ENCODE assay signal across 20 cellular contexts in genomic region chr4:38686682-38687081, GRCh38. TPM values are rescaled to one million over a fixed set of nuclear protein-coding genes. Genes with fewer than 3 reads are reported as not detected.
DNase-seq lines count a peak whose midpoint lies in the region; TF ChIP-seq lines count a peak whose summit lies in the region.
"Had no signal": no experiment of that assay in that cellular context is flagged by ENCODE, and none has a peak within 500 bp of the region (broad histone marks: within the 10 kb centered on the region; RNA-seq: fewer than 3 reads in every experiment).

No MANE protein-coding gene starts in this region.

- peak; percentile 23 for DNase-seq in AG10803 (ENCODE audit: low read depth)
- DNase-seq in PC-9, result no peak
- peak; percentile 75 for DNase-seq in osteoblast (ENCODE audit: insufficient read length, low spot score, missing footprints)
- DNase-seq in stimulated activated CD4-positive, alpha-beta T cell treated with anti-CD3 and anti-CD28 coated beads, Interleukin-4, amount 100 ng/mL, for 4 hours, result no peak
- DNase-seq in NCI-H748 (lab: John Stamatoyannopoulos, UW; ENCODE audit: unreplicated experiment), result no peak
- DNase-seq in OCI-LY7 (ENCODE audit: low spot score), result no peak
- no peak for DNase-seq in NCI-H2196 (lab: John Stamatoyannopoulos, UW; ENCODE audit: unreplicated experiment)
- DNase-seq: activated CD4-positive, alpha-beta T cell treated with anti-CD3 and anti-CD28 coated beads, Interleukin-2, amount 50 U/mL, for 4 hours; adrenal gland; foreskin melanocyte; hippocampal formation; naive thymus-derived CD4-positive, alpha-beta T cell; NCI-H1417 treated with DMSO at 0.1 percent for 48 hours; NCI-H446 treated with DMSO at 0.1 percent for 48 hours; NK-92 treated with Interleukin-12 subunit alpha and Interleukin-12 subunit beta, amount 100 ng/mL, for 24 hours; ovary had no signal

- H2AFZ ChIP-seq in PC-9, result no peak overlapping the region
- H2AFZ ChIP-seq in osteoblast (ENCODE audit: low read length), result no peak overlapping the region
- no peak overlapping the region for H2AFZ ChIP-seq in OCI-LY7 (ENCODE audit: low read length)

- H3F3A ChIP-seq in PC-9 (ENCODE audit: insufficient read depth, low read depth), result peaks cover 38% of the 10 kb centered on the region

- CTCF ChIA-PET in PC-9 (lab: Charles Lee) (no interaction called here), OCI-LY7 (lab: Charles Lee; ENCODE audit: unreplicated experiment) (no interaction called here)

- BruUV-seq in PC-9 (replicated peaks; lab: Mats Ljungman, UMichigan) (no TSS peak), OCI-LY7 (replicated peaks; lab: Mats Ljungman, UMichigan) (no TSS peak)

- TF ChIP-seq CTCF in AG10803 (conservative IDR thresholded peaks at IDR 0.05; ENCODE audit: low read length) (no peak), PC-9 (conservative IDR thresholded peaks at IDR 0.05) (no peak), osteoblast (IDR thresholded peaks at IDR 0.05; ENCODE audit: extremely low read depth, low read depth, low read length) (no peak), OCI-LY7 (conservative IDR thresholded peaks at IDR 0.05; ENCODE audit: low read length) (no peak)

- 56 to 64% methylated on average over 3 of the region's 3 CpGs for WGBS in esophagus, 2 donors

- H3K4me3 ChIP-seq in AG10803 (ENCODE audit: low read length) (no peak overlapping the region), PC-9 (no peak overlapping the region), esophagus (ENCODE audit: low read depth in 1 of 2, low read length in 2 of 2) (no peak overlapping the region), osteoblast (ENCODE audit: insufficient read depth, low read length) (no peak overlapping the region), OCI-LY7 (ENCODE audit: low read depth, low read length, poor library complexity, severe bottlenecking) (no peak overlapping the region)
- H3K4me3 ChIP-seq: adrenal gland, HAP-1, ovary, right atrium auricular region, SJSA1 had no signal

- H3K79me2 ChIP-seq in PC-9 (ENCODE audit: low read depth) (peaks cover 96% of the 10 kb centered on the region), osteoblast (ENCODE audit: insufficient read depth, low read length) (peaks cover 87% of the 10 kb centered on the region), OCI-LY7 (ENCODE audit: insufficient read depth, low read depth, low read length) (no peaks in the 10 kb centered on the region)

- intact Hi-C loops in PC-9 (cut with micrococcal nuclease; ENCODE audit: unreplicated experiment) (no loop called here), OCI-LY7 (cut with micrococcal nuclease; ENCODE audit: unreplicated experiment) (no loop called here)

- POLR2A ChIA-PET in PC-9 (lab: Charles Lee; ENCODE audit: unreplicated experiment) (no interaction called here), OCI-LY7 (lab: Charles Lee) (interaction anchor here (1.2 kb wide), 1 partner anchor 11 kb away, joined by 5 read pairs; no protein-coding TSS in a partner anchor)

- H3K4me1 ChIP-seq in PC-9 (replicated peaks; ENCODE audit: insufficient read depth) (peaks cover 22% of the 10 kb centered on the region), esophagus (ENCODE audit: control insufficient read depth in 2 of 2, insufficient read depth in 2 of 2, low read length in 1 of 2) (peaks cover 3 to 12% of the 10 kb centered on the region in 2 donors), osteoblast (ENCODE audit: insufficient read depth, low read length) (peaks cover 26% of the 10 kb centered on the region), OCI-LY7 (ENCODE audit: insufficient read depth, low read length, poor library complexity, severe bottlenecking) (no peaks in the 10 kb centered on the region)
- H3K4me1 ChIP-seq: HAP-1, SJSA1 had no signal

- H3K9me2 ChIP-seq in PC-9 (ENCODE audit: insufficient read depth) (no peaks in the 10 kb centered on the region), OCI-LY7 (ENCODE audit: insufficient read depth, low read length) (no peaks in the 10 kb centered on the region)

- H4K20me1 ChIP-seq in PC-9 (ENCODE audit: insufficient read depth) (peaks cover 35% of the 10 kb centered on the region), osteoblast (ENCODE audit: insufficient read depth, low read length) (peaks cover 14% of the 10 kb centered on the region), OCI-LY7 (ENCODE audit: insufficient read depth, low read length) (no peaks in the 10 kb centered on the region)

- peak overlapping the region; percentile 61 for H3K27ac ChIP-seq in PC-9
- peak overlapping the region; percentile 50 to 58 for H3K27ac ChIP-seq in esophagus (ENCODE audit: low read depth in 2 of 2, low read length in 1 of 2)
- no peak overlapping the region for H3K27ac ChIP-seq in osteoblast (ENCODE audit: low read depth, low read length)
- H3K27ac ChIP-seq in OCI-LY7 (ENCODE audit: low read depth, low read length, poor library complexity, severe bottlenecking), result no peak overlapping the region
- H3K27ac ChIP-seq: ovary, right atrium auricular region, SJSA1 had no signal

- no peaks in the 10 kb centered on the region for H3K27me3 ChIP-seq in PC-9 (ENCODE audit: insufficient read depth, low read depth)
- H3K27me3 ChIP-seq in esophagus (ENCODE audit: control insufficient read depth in 1 of 2, insufficient read depth in 2 of 2, low read length in 2 of 2), result no peaks in the 10 kb centered on the region
- H3K27me3 ChIP-seq in osteoblast (ENCODE audit: insufficient read depth, low read length), result no peaks in the 10 kb centered on the region
- H3K27me3 ChIP-seq: adrenal gland, ovary, right atrium auricular region, SJSA1 had no signal

- H3K36me3 ChIP-seq in PC-9 (ENCODE audit: low read depth) (peaks cover 60% of the 10 kb centered on the region), esophagus (ENCODE audit: control insufficient read depth in 2 of 2, insufficient read depth in 2 of 2, low read length in 1 of 2) (peaks cover 12 to 30% of the 10 kb centered on the region in 2 donors), osteoblast (ENCODE audit: insufficient read depth, low read length) (peaks cover 50% of the 10 kb centered on the region), OCI-LY7 (ENCODE audit: insufficient read depth, low read length) (no peaks in the 10 kb centered on the region)
- H3K36me3 ChIP-seq: ovary had no signal

- H3K4me2 ChIP-seq in PC-9, result no peak overlapping the region
- no peak overlapping the region for H3K4me2 ChIP-seq in osteoblast (ENCODE audit: insufficient read depth, low read length)
- H3K4me2 ChIP-seq in OCI-LY7 (ENCODE audit: low read length), result no peak overlapping the region

- H3K9me3 ChIP-seq in PC-9 (ENCODE audit: insufficient read depth, low read depth) (no peaks in the 10 kb centered on the region), esophagus (ENCODE audit: control insufficient read depth in 2 of 2, insufficient read depth in 1 of 2, low read depth in 1 of 2, low read length in 1 of 2) (no peaks in the 10 kb centered on the region), osteoblast (ENCODE audit: low read depth, low read length) (no peaks in the 10 kb centered on the region), OCI-LY7 (ENCODE audit: low read length) (no peaks in the 10 kb centered on the region)
- H3K9me3 ChIP-seq: adrenal gland, HAP-1, ovary, right atrium auricular region, SJSA1 had no signal

RNA-seq across cellular contexts. Expression of gene KLF3, which starts 22.7 kb away (rescaled TPM):
- total RNA-seq in PC-9 (2021) (33.1 and 37.5 TPM in 2 replicates), osteoblast (25.3 and 27.7 TPM in 2 replicates), OCI-LY7 (2022) (0.23 TPM in 1 of 2 replicates, not detected in the other)
- 10 to 100 TPM; 20.6 to 36.2 TPM for polyA plus RNA-seq in esophagus
- total RNA-seq in OCI-LY7 (2014; rRNA removed; shearing (Covaris generic)), result 0.09 TPM in 1 of 2 replicates, not detected in the other

Comparison
In these comparisons a context has a peak if more than half of its experiments do, and no peak if none do; other contexts are left out.
1. DNase-seq: peak in AG10803 (single experiment) and osteoblast (single experiment); none in PC-9 (0 of 2), stimulated activated CD4-positive, alpha-beta T cell treated with anti-CD3 and anti-CD28 coated beads, Interleukin-4, amount 100 ng/mL, for 4 hours (0 of 2), NCI-H748 (single experiment), OCI-LY7 (single experiment) and NCI-H2196 (single experiment).
2. H3K27ac ChIP-seq: peak in PC-9 (single experiment) and esophagus (2 of 2); none in osteoblast (single experiment) and OCI-LY7 (single experiment).
3. RNA of gene KLF3, which starts 22.7 kb away (total RNA-seq): 33.1 to 37.5 TPM in PC-9 and 25.3 to 27.7 TPM in osteoblast; 0.09 to 0.23 TPM in OCI-LY7; every median in the first group is over 10 times any median in the second.